15 cellular contexts compared by ENCODE assay signal in genomic region chr1:162987866-162988265, GRCh38.
A peak's percentile ranks its signal among the peaks of the same experiment; 100 is the strongest.
DNase-seq lines count a peak whose midpoint lies in the region; ATAC-seq, FAIRE-seq and TF ChIP-seq lines count a peak whose summit lies in the region.
"Had no signal": no experiment of that assay in that cellular context is flagged by ENCODE, and none has a peak within 500 bp of the region (broad histone marks: within the 10 kb centered on the region; RNA-seq: fewer than 3 reads in every experiment).

No MANE protein-coding gene starts in this region.

- dilution Hi-C loops in keratinocyte (cut with MboI; ENCODE audit: extremely low pct_ligation_motif_present, low sequenced_read_pairs), result no loop called here

- H3K9me3 Mint-ChIP-seq in activated naive CD8-positive, alpha-beta T cell treated with anti-CD3 and anti-CD28 coated beads, Interleukin-2, amount 50 U/mL, for 24 hours, result no peaks in the 10 kb centered on the region
- H3K9me3 Mint-ChIP-seq: stimulated activated naive CD8-positive, alpha-beta T cell treated with anti-CD3 and anti-CD28 coated beads, Interleukin-15, amount 100 ng/mL, for 72 hours had no signal

- H3K4me3 ChIP-seq in adipocyte (ENCODE audit: low read length) (no peak overlapping the region), keratinocyte (ENCODE audit: control insufficient read depth in 2 of 3, extremely low read depth in 1 of 3, insufficient read depth in 2 of 3, low read depth in 1 of 3, low read length in 3 of 3) (peak overlapping the region in 1 of 3 experiments; percentile 32), heart left ventricle (no peak overlapping the region)
- H3K4me3 ChIP-seq: BLaER1 treated with 17β-estradiol and CSF1 and Interleukin-3, amounts not matched to agents 10 nM and 100 nM; gastroesophageal sphincter had no signal

- H3K27me3 ChIP-seq in adipocyte (replicated peaks; ENCODE audit: control insufficient read depth, insufficient read depth, low read length), result no peaks in the 10 kb centered on the region
- no peaks in the 10 kb centered on the region for H3K27me3 ChIP-seq in keratinocyte (ENCODE audit: control insufficient read depth, extremely low read depth, insufficient read depth, low read length)
- H3K27me3 ChIP-seq in heart left ventricle, result no peaks in the 10 kb centered on the region
- H3K27me3 ChIP-seq: BLaER1 treated with 17β-estradiol and CSF1 and Interleukin-3, amounts not matched to agents 10 nM and 100 nM; gastroesophageal sphincter had no signal

- H3K9me3 ChIP-seq in adipocyte (ENCODE audit: control insufficient read depth, low read length), result no peaks in the 10 kb centered on the region
- H3K9me3 ChIP-seq in keratinocyte (ENCODE audit: control insufficient read depth, low read depth, low read length), result no peaks in the 10 kb centered on the region
- no peaks in the 10 kb centered on the region for H3K9me3 ChIP-seq in heart left ventricle
- H3K9me3 ChIP-seq: BLaER1 treated with 17β-estradiol and CSF1 and Interleukin-3, amounts not matched to agents 10 nM and 100 nM; gastroesophageal sphincter had no signal

- peak; percentile 95 for FAIRE-seq in keratinocyte (lab: Jason Lieb, UNC)

- H4K20me1 ChIP-seq in keratinocyte (ENCODE audit: control insufficient read depth, extremely low read depth, insufficient read depth, low read length), result no peaks in the 10 kb centered on the region
- H4K20me1 ChIP-seq: BLaER1 treated with 17β-estradiol and CSF1 and Interleukin-3, amounts not matched to agents 10 nM and 100 nM had no signal

- H3K27ac Mint-ChIP-seq in activated naive CD8-positive, alpha-beta T cell treated with anti-CD3 and anti-CD28 coated beads, Interleukin-2, amount 50 U/mL, for 24 hours, result no peak overlapping the region
- H3K27ac Mint-ChIP-seq: activated naive CD8-positive, alpha-beta T cell; stimulated activated naive CD8-positive, alpha-beta T cell treated with anti-CD3 and anti-CD28 coated beads, Interleukin-15, amount 100 ng/mL, for 72 hours had no signal

- intact Hi-C loops in heart left ventricle (cut with DNase I), result no loop called here

- no peaks in the 10 kb centered on the region for H3K4me1 Mint-ChIP-seq in activated naive CD8-positive, alpha-beta T cell treated with anti-CD3 and anti-CD28 coated beads, Interleukin-2, amount 50 U/mL, for 24 hours
- H3K4me1 Mint-ChIP-seq: stimulated activated naive CD8-positive, alpha-beta T cell treated with anti-CD3 and anti-CD28 coated beads, Interleukin-15, amount 100 ng/mL, for 72 hours had no signal

- TF ChIP-seq CTCF in keratinocyte (optimal IDR thresholded peaks at IDR 0.05 in 1 of 3, IDR thresholded peaks at IDR 0.05 in 1 of 3, conservative IDR thresholded peaks at IDR 0.05 in 1 of 3; ENCODE audit: extremely low read depth in 1 of 3, insufficient read depth in 2 of 3, low read length in 3 of 3) (no peak), heart left ventricle (IDR thresholded peaks at IDR 0.05) (no peak)

- H3K4me1 ChIP-seq in adipocyte (ENCODE audit: control insufficient read depth, insufficient read depth, low read length), result peaks cover 14% of the 10 kb centered on the region
- H3K4me1 ChIP-seq in keratinocyte (ENCODE audit: control insufficient read depth, extremely low read depth, insufficient read depth, low read length), result peaks cover 32% of the 10 kb centered on the region
- H3K4me1 ChIP-seq in heart left ventricle, result no peaks in the 10 kb centered on the region
- H3K4me1 ChIP-seq: gastroesophageal sphincter had no signal

- ATAC-seq in activated naive CD8-positive, alpha-beta T cell treated with anti-CD3 and anti-CD28 coated beads, Interleukin-2, amount 50 U/mL, for 24 hours, result no peak
- no peak for ATAC-seq in HG03442 (IDR thresholded peaks at IDR 0.05; ENCODE audit: unreplicated experiment)
- ATAC-seq in heart left ventricle, result no peak
- ATAC-seq: gastroesophageal sphincter; right cardiac atrium; stimulated activated naive CD8-positive, alpha-beta T cell treated with anti-CD3 and anti-CD28 coated beads, Interleukin-15, amount 100 ng/mL, for 72 hours had no signal

- no peak for TF ChIP-seq POLR2A in heart left ventricle (IDR thresholded peaks at IDR 0.05)

- H3K9ac ChIP-seq in adipocyte (ENCODE audit: low read length), result no peak overlapping the region
- no peak overlapping the region for H3K9ac ChIP-seq in keratinocyte (ENCODE audit: control insufficient read depth, extremely low read depth, insufficient read depth, low read length)
- H3K9ac ChIP-seq: BLaER1 treated with 17β-estradiol and CSF1 and Interleukin-3, amounts not matched to agents 10 nM and 100 nM had no signal

- DNase-seq in EH (ENCODE audit: low read depth), result peak; percentile 49
- DNase-seq in NCI-H1092 treated with DMSO at 0.1 percent for 48 hours (lab: John Stamatoyannopoulos, UW), result peak; percentile 53
- peak; percentile 24 for DNase-seq in adipocyte (ENCODE audit: low read depth)
- peak; percentile 66 for DNase-seq in keratinocyte (ENCODE audit: low read depth, low spot score)
- no peak for DNase-seq in activated naive CD8-positive, alpha-beta T cell treated with anti-CD3 and anti-CD28 coated beads, Interleukin-2, amount 50 U/mL, for 24 hours
- DNase-seq in islet precursor cell, result no peak
- no peak for DNase-seq in heart left ventricle
- DNase-seq: cortex of kidney; NCI-H1694 treated with DMSO at 0.1 percent for 48 hours; right cardiac atrium; stimulated activated naive CD8-positive, alpha-beta T cell treated with anti-CD3 and anti-CD28 coated beads, Interleukin-15, amount 100 ng/mL, for 72 hours had no signal

- peaks cover 16% of the 10 kb centered on the region for H3K27me3 Mint-ChIP-seq in activated naive CD8-positive, alpha-beta T cell treated with anti-CD3 and anti-CD28 coated beads, Interleukin-2, amount 50 U/mL, for 24 hours

- H3K79me2 ChIP-seq in keratinocyte (ENCODE audit: control insufficient read depth, insufficient read depth, low read length), result no peaks in the 10 kb centered on the region

- peak overlapping the region; percentile 55 for H2AFZ ChIP-seq in keratinocyte (ENCODE audit: control insufficient read depth, low read length)

- 85 to 94% (median 91%) methylated on average over 1 of the region's 1 CpG for WGBS in heart left ventricle, 4 donors

- peak overlapping the region; percentile 55 for H3K4me2 ChIP-seq in keratinocyte (ENCODE audit: control insufficient read depth, extremely low read depth, insufficient read depth, low read depth, low read length)

- no peaks in the 10 kb centered on the region for H3K36me3 Mint-ChIP-seq in activated naive CD8-positive, alpha-beta T cell treated with anti-CD3 and anti-CD28 coated beads, Interleukin-2, amount 50 U/mL, for 24 hours (ENCODE audit: low read depth)
- H3K36me3 Mint-ChIP-seq: activated naive CD8-positive, alpha-beta T cell had no signal

- no peaks in the 10 kb centered on the region for H3K9me1 ChIP-seq in keratinocyte (ENCODE audit: control insufficient read depth, extremely low read depth, insufficient read depth, low read length)

- H3K27ac ChIP-seq in keratinocyte (ENCODE audit: control insufficient read depth, insufficient read depth, low read length) (peak overlapping the region; percentile 41), heart left ventricle (no peak overlapping the region)
- H3K27ac ChIP-seq: BLaER1 treated with 17β-estradiol and CSF1 and Interleukin-3, amounts not matched to agents 10 nM and 100 nM; gastroesophageal sphincter had no signal

- no peak overlapping the region for H3K4me3 Mint-ChIP-seq in activated naive CD8-positive, alpha-beta T cell treated with anti-CD3 and anti-CD28 coated beads, Interleukin-2, amount 50 U/mL, for 24 hours
- H3K4me3 Mint-ChIP-seq: activated naive CD8-positive, alpha-beta T cell; stimulated activated naive CD8-positive, alpha-beta T cell treated with anti-CD3 and anti-CD28 coated beads, Interleukin-15, amount 100 ng/mL, for 72 hours had no signal

- H3K36me3 ChIP-seq in adipocyte (ENCODE audit: control insufficient read depth, insufficient read depth, low read length, severe bottlenecking) (no peaks in the 10 kb centered on the region), keratinocyte (ENCODE audit: control insufficient read depth in 2 of 2, extremely low read depth in 1 of 2, insufficient read depth in 2 of 2, low read length in 2 of 2) (no peaks in the 10 kb centered on the region), heart left ventricle (no peaks in the 10 kb centered on the region)
- H3K36me3 ChIP-seq: BLaER1 treated with 17β-estradiol and CSF1 and Interleukin-3, amounts not matched to agents 10 nM and 100 nM; gastroesophageal sphincter had no signal

Comparison
In these comparisons a context has a peak if more than half of its experiments do, and no peak if none do; other contexts are left out.
1. DNase-seq: peak in EH (single experiment), NCI-H1092 treated with DMSO at 0.1 percent for 48 hours (single experiment), adipocyte (single experiment) and keratinocyte (single experiment); none in activated naive CD8-positive, alpha-beta T cell treated with anti-CD3 and anti-CD28 coated beads, Interleukin-2, amount 50 U/mL, for 24 hours (single experiment), islet precursor cell (single experiment) and heart left ventricle (0 of 5).